Comparison of ENCODE assay signal across 1 cellular context in genomic region chr5:67215592-67216471, GRCh38.
TF ChIP-seq lines count a peak whose summit lies in the region.

No MANE protein-coding gene starts in this region.

TF ChIP-seq in GM23338, 12 proteins besides CTCF, POLR2A, EP300 and RAD21 (continued from another document):
- no peak for TF ChIP-seq EZH2phosphoT487 (IDR thresholded peaks at IDR 0.05; ENCODE audit: unreplicated experiment)
